Comparison of ENCODE assay signal across 31 cellular contexts in genomic region chr18:70338890-70339289, GRCh38.
"Had no signal": no experiment of that assay in that cellular context is flagged by ENCODE, and none has a peak within 500 bp of the region (broad histone marks: within the 10 kb centered on the region; RNA-seq: fewer than 3 reads in every experiment).

No MANE protein-coding gene starts in this region.

- H3K27me3 ChIP-seq: ascending aorta had no signal

- ATAC-seq: activated CD8-positive, alpha-beta T cell treated with anti-CD3 and anti-CD28 coated beads, Interleukin-2, amount 10 ng/mL, durations not matched to agents 7 days and 5 days; activated naive CD4-positive, alpha-beta T cell treated with anti-CD3 and anti-CD28 coated beads, Interleukin-2, amount 50 U/mL, for 72 hours; activated naive CD8-positive, alpha-beta T cell treated with anti-CD3 and anti-CD28 coated beads, Interleukin-2, amount 50 U/mL, for 24 hours; K562; T-helper 17 cell; WTC11 had no signal

- H3K4me1 Mint-ChIP-seq: activated naive CD8-positive, alpha-beta T cell treated with anti-CD3 and anti-CD28 coated beads, Interleukin-2, amount 50 U/mL, for 24 hours; T-helper 17 cell had no signal

- H3K27ac ChIP-seq: ascending aorta had no signal

- DNase-seq: activated CD4-positive, alpha-beta T cell treated with anti-CD3 and anti-CD28 coated beads for 48 hours; activated CD4-positive, alpha-beta T cell treated with anti-CD3 and anti-CD28 coated beads, Interleukin-2, amount 50 U/mL, for 4 hours; activated CD4-positive, CD25-positive, alpha-beta regulatory T cell treated with anti-CD3 and anti-CD28 coated beads, Interleukin-2, amount 50 U/mL, for 72 hours; activated CD8-positive, alpha-beta memory T cell treated with anti-CD3 and anti-CD28 coated beads, Interleukin-2, amount 50 U/mL, for 48 hours; activated CD8-positive, alpha-beta T cell treated with anti-CD3 and anti-CD28 coated beads, Interleukin-2, amount 10 ng/mL, durations not matched to agents 7 days and 5 days; activated effector memory CD4-positive, alpha-beta T cell treated with Interleukin-2 at 50 U/mL for 16 hours; activated naive CD4-positive, alpha-beta T cell; activated naive CD8-positive, alpha-beta T cell treated with anti-CD3 and anti-CD28 coated beads, Interleukin-2, amount 50 U/mL, for 24 hours; activated T-cell treated with anti-CD3 and anti-CD28 coated beads, Interleukin-2, amount 50 U/mL, for 24 hours; amniotic stem cell; Karpas-422; MM.1S; NCI-H1105; NCI-H1436; NCI-H1694 treated with DMSO at 0.1 percent for 48 hours; NCI-H2029 treated with DMSO at 0.1 percent for 48 hours; NCI-H345; NCI-H510A; NCI-H526 treated with DMSO at 0.1 percent for 48 hours; NCI-H82; NK-92 treated with Interleukin-12 subunit alpha and Interleukin-12 subunit beta, amount 100 ng/mL, for 24 hours; OCI-M1; SHP77 treated with DMSO at 0.1 percent for 48 hours; T-helper 17 cell; T-helper 9 cell had no signal

- H3K4me3 Mint-ChIP-seq: activated CD8-positive, alpha-beta T cell treated with anti-CD3 and anti-CD28 coated beads, Interleukin-2, amount 10 ng/mL, durations not matched to agents 7 days and 5 days; activated naive CD8-positive, alpha-beta T cell treated with anti-CD3 and anti-CD28 coated beads, Interleukin-2, amount 50 U/mL, for 24 hours; activated T-cell treated with anti-CD3 and anti-CD28 coated beads, Interleukin-2, amount 50 U/mL, for 24 hours; activated T-helper 1 cell treated with anti-CD3 and anti-CD28 coated beads, Interleukin-12 subunit alpha, Interleukin-12 subunit beta, Interleukin-2, Interleukin-4 antibody, amounts not matched to agents 30 ng/mL and 10 ng/mL and 1 ng/mL, durations not matched to agents 14 hours and 24 hours and 36 hours; brain; T-helper 17 cell; WTC11 had no signal

- H3K27me3 Mint-ChIP-seq: activated naive CD8-positive, alpha-beta T cell treated with anti-CD3 and anti-CD28 coated beads, Interleukin-2, amount 50 U/mL, for 24 hours; activated T-cell treated with anti-CD3 and anti-CD28 coated beads, Interleukin-2, amount 50 U/mL, for 24 hours; brain; T-helper 17 cell had no signal

- H3K27ac Mint-ChIP-seq: activated CD8-positive, alpha-beta T cell treated with anti-CD3 and anti-CD28 coated beads, Interleukin-2, amount 10 ng/mL, durations not matched to agents 7 days and 5 days; activated naive CD8-positive, alpha-beta T cell treated with anti-CD3 and anti-CD28 coated beads, Interleukin-2, amount 50 U/mL, for 24 hours; activated T-cell treated with anti-CD3 and anti-CD28 coated beads, Interleukin-2, amount 50 U/mL, for 24 hours; activated T-helper 1 cell treated with anti-CD3 and anti-CD28 coated beads, Interleukin-12 subunit alpha, Interleukin-12 subunit beta, Interleukin-2, Interleukin-4 antibody, amounts not matched to agents 30 ng/mL and 10 ng/mL and 1 ng/mL, durations not matched to agents 14 hours and 24 hours and 36 hours; brain; T-helper 17 cell; WTC11 had no signal

- H3K36me3 Mint-ChIP-seq: activated naive CD4-positive, alpha-beta T cell treated with anti-CD3 and anti-CD28 coated beads, Interleukin-2, amount 50 U/mL, for 72 hours had no signal

- FAIRE-seq: K562 had no signal

- H3K4me3 ChIP-seq: ascending aorta, K562 had no signal

- H3K9me3 Mint-ChIP-seq: activated naive CD4-positive, alpha-beta T cell treated with anti-CD3 and anti-CD28 coated beads, Interleukin-2, amount 50 U/mL, for 72 hours; activated naive CD8-positive, alpha-beta T cell treated with anti-CD3 and anti-CD28 coated beads, Interleukin-2, amount 50 U/mL, for 24 hours; activated T-helper 1 cell treated with anti-CD3 and anti-CD28 coated beads, Interleukin-12 subunit alpha, Interleukin-12 subunit beta, Interleukin-2, Interleukin-4 antibody, amounts not matched to agents 30 ng/mL and 10 ng/mL and 1 ng/mL, durations not matched to agents 14 hours and 24 hours and 36 hours had no signal
